In the genomic region with DNA sequence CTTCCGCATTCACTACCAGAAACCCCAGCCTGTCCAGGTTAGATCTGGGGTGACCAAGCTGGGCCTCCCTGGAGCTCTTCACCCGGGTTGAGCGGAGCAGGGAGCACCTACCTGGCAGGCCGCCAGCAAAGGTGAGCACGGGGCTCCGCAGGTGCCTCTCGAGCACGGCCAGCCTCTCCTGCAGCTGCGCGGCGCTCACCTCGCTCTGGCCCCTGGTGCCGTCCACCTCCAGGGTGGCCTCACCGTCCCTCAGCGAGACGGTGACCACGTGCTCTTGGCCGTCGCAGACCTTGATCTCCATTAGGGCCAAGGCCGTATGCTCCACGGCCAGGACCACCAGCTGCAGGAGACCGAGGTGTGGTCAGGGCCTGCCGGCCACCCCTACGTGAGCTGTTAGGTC, we compare ENCODE assay signal across 14 cellular contexts. TPM values are rescaled to one million over a fixed set of nuclear protein-coding genes. Genes with fewer than 3 reads are reported as not detected.
A peak's percentile ranks its signal among the peaks of the same experiment; 100 is the strongest.
DNase-seq lines count a peak whose midpoint lies in the region; ATAC-seq and TF ChIP-seq lines count a peak whose summit lies in the region.
"Had no signal": no experiment of that assay in that cellular context is flagged by ENCODE, and none has a peak within 500 bp of the region (broad histone marks: within the 10 kb centered on the region; RNA-seq: fewer than 3 reads in every experiment).

No MANE protein-coding gene starts in this region.

- H3K4me1 ChIP-seq in SK-N-SH (ENCODE audit: control insufficient read depth in 1 of 2, insufficient read depth in 2 of 2, low read depth in 1 of 2, low read length in 1 of 2) (peaks cover 23 to 44% of the 10 kb centered on the region in 2 experiments; a peak in 3 of 4 replicates), psoas muscle (peaks cover 40% of the 10 kb centered on the region), vagina (peaks cover 58% of the 10 kb centered on the region)

- H2AFZ ChIP-seq in SK-N-SH (ENCODE audit: low read depth) = no peak overlapping the region

- intact Hi-C loops in psoas muscle (cut with DNase I) = loop anchor here (2.0 to 5.0 kb wide), 2 partner anchors 40 to 41 kb away; a partner anchor contains a TSS
- intact Hi-C loops in vagina (cut with DNase I) = loop anchor here (2.0 to 5.0 kb wide), 2 partner anchors 83 to 105 kb away; no protein-coding TSS in a partner anchor

- TF ChIP-seq EP300 in SK-N-SH (IDR thresholded peaks at IDR 0.05; ENCODE audit: borderline replicate concordance in 1 of 2, low read depth in 1 of 2, low read length in 1 of 2) = no peak

- no peaks in the 10 kb centered on the region for H4K20me1 ChIP-seq in SK-N-SH (ENCODE audit: insufficient read depth)

- POLR2A ChIA-PET in SK-N-SH (lab: Yijun Ruan, JAX) = interaction anchor here (2.5 kb wide), 1 partner anchor 16 kb away, joined by 8 read pairs; no protein-coding TSS in a partner anchor

- no peak for DNase-seq in SK-N-SH
- no peak for DNase-seq in glutamatergic neuron
- DNase-seq in psoas muscle = no peak
- no peak for DNase-seq in vagina (ENCODE audit: extremely low spot score in 2 of 2)
- no peak for DNase-seq in mesenteric fat pad (ENCODE audit: low spot score)
- DNase-seq in SKM-1 (lab: John Stamatoyannopoulos, UW; ENCODE audit: unreplicated experiment) = no peak
- DNase-seq in COR-L47 (lab: John Stamatoyannopoulos, UW) = no peak
- DNase-seq: 8988T; activated CD4-positive, alpha-beta T cell treated with anti-CD3 and anti-CD28 coated beads for 1 hour; activated T-cell treated with anti-CD3 and anti-CD28 coated beads, Interleukin-2, amount 50 U/mL, for 72 hours; endodermal cell; stimulated activated CD4-positive, alpha-beta T cell treated with anti-CD3 and anti-CD28 coated beads, Interleukin-4, amount 100 ng/mL, for 24 hours; stimulated activated naive B cell treated with anti-CD40 and anti-IgM and Interleukin-4, amounts not matched to agents 10 μg/mL and 1 μg/mL and 100 μg/mL, for 72 hours had no signal

- H3K4me3 ChIP-seq in SK-N-SH (ENCODE audit: low read depth in 2 of 2, low read length in 1 of 2) (0 out of 4 replicates have a peak overlapping the region, but pooled peaks of 1 of the 2 experiments have one; percentile 28), psoas muscle (peak overlapping the region; percentile 45), vagina (no peak overlapping the region)

- 98% methylated on average over 14 of the region's 24 CpGs for WGBS in SK-N-SH (ENCODE audit: low lambda C conversion rate)
- 79 to 85% (median 84%) methylated on average over 23 to 24 of the region's 24 CpGs for WGBS in psoas muscle, 3 donors

- no peaks in the 10 kb centered on the region; the same call in 1 of the 2 replicates for H3K79me2 ChIP-seq in SK-N-SH (ENCODE audit: insufficient read depth)

- no peaks in the 10 kb centered on the region for H3K27me3 ChIP-seq in SK-N-SH (ENCODE audit: insufficient read depth)
- no peaks in the 10 kb centered on the region for H3K27me3 ChIP-seq in psoas muscle (ENCODE audit: insufficient read depth in 3 of 3, low read length in 2 of 3)
- no peaks in the 10 kb centered on the region for H3K27me3 ChIP-seq in vagina

- peaks cover 16% of the 10 kb centered on the region for H3K4me1 Mint-ChIP-seq in glutamatergic neuron (ENCODE audit: low read depth, unreplicated experiment)

- CTCF ChIA-PET in SK-N-SH (lab: Yijun Ruan, JAX) = interaction anchor here (1.0 to 3.6 kb wide), 7 partner anchors 17 to 405 kb away, joined by 3 to 15 read pairs (median 5); a partner anchor contains a TSS

- H3K4me3 Mint-ChIP-seq in glutamatergic neuron (ENCODE audit: unreplicated experiment) = no peak overlapping the region
- H3K4me3 Mint-ChIP-seq: activated T-cell treated with anti-CD3 and anti-CD28 coated beads, Interleukin-2, amount 50 U/mL, for 72 hours; endodermal cell; stimulated activated naive B cell treated with anti-CD40 and anti-IgM and Interleukin-4, amounts not matched to agents 10 μg/mL and 1 μg/mL and 100 μg/mL, for 72 hours had no signal

- ATAC-seq in SK-N-SH treated with all-trans-retinoic acid at 6 μM for 48 hours = no peak
- no peak for ATAC-seq in psoas muscle
- ATAC-seq: activated T-cell treated with anti-CD3 and anti-CD28 coated beads, Interleukin-2, amount 50 U/mL, for 72 hours; stimulated activated naive B cell treated with anti-CD40 and anti-IgM and Interleukin-4, amounts not matched to agents 10 μg/mL and 1 μg/mL and 100 μg/mL, for 72 hours had no signal

- H3K9me2 ChIP-seq in SK-N-SH = no peaks in the 10 kb centered on the region

- TF ChIP-seq RAD21 in SK-N-SH (IDR thresholded peaks at IDR 0.05; ENCODE audit: low read length) = no peak

- H3K9me3 ChIP-seq in SK-N-SH = no peaks in the 10 kb centered on the region
- no peaks in the 10 kb centered on the region for H3K9me3 ChIP-seq in psoas muscle
- H3K9me3 ChIP-seq in vagina = no peaks in the 10 kb centered on the region

- H3K27ac Mint-ChIP-seq in glutamatergic neuron (ENCODE audit: unreplicated experiment) = peak overlapping the region; percentile 97
- H3K27ac Mint-ChIP-seq: activated T-cell treated with anti-CD3 and anti-CD28 coated beads, Interleukin-2, amount 50 U/mL, for 72 hours; endodermal cell had no signal

- TF ChIP-seq CTCF in SK-N-SH (IDR thresholded peaks at IDR 0.05) (no peak), glutamatergic neuron (IDR thresholded peaks at IDR 0.05; ENCODE audit: partially characterized antibody, unreplicated experiment) (no peak), psoas muscle (IDR thresholded peaks at IDR 0.05) (no peak), vagina (IDR thresholded peaks at IDR 0.05) (no peak)

- H3K9me3 Mint-ChIP-seq in glutamatergic neuron (ENCODE audit: unreplicated experiment) = peaks cover 12% of the 10 kb centered on the region
- H3K9me3 Mint-ChIP-seq: activated T-cell treated with anti-CD3 and anti-CD28 coated beads, Interleukin-2, amount 50 U/mL, for 72 hours; endodermal cell; stimulated activated naive B cell treated with anti-CD40 and anti-IgM and Interleukin-4, amounts not matched to agents 10 μg/mL and 1 μg/mL and 100 μg/mL, for 72 hours had no signal

- H3F3A ChIP-seq in SK-N-SH (replicated peaks; ENCODE audit: insufficient read depth) = peaks cover 42% of the 10 kb centered on the region

- H3K36me3 ChIP-seq in SK-N-SH (replicated peaks in 1 of 2; ENCODE audit: control insufficient read depth in 1 of 2, insufficient read depth in 2 of 2, low read length in 1 of 2) (peaks cover 0 to 28% of the 10 kb centered on the region in 2 experiments), psoas muscle (ENCODE audit: insufficient read depth in 1 of 2, low read depth in 1 of 2) (peaks cover 0 to 42% of the 10 kb centered on the region in 2 donors), vagina (peaks cover 0 to 32% of the 10 kb centered on the region in 2 donors)

- peak overlapping the region; percentile 83 for H3K4me2 ChIP-seq in SK-N-SH

- no peak for TF ChIP-seq POLR2A in vagina (IDR thresholded peaks at IDR 0.05)

- peaks cover 12% of the 10 kb centered on the region for H3K36me3 Mint-ChIP-seq in glutamatergic neuron (ENCODE audit: unreplicated experiment)

- H3K27ac ChIP-seq in SK-N-SH (ENCODE audit: low read depth in 2 of 2, low read length in 1 of 2) (peak overlapping the region; percentile 93 to 98), psoas muscle (peak overlapping the region; percentile 90), vagina (peak overlapping the region; percentile 93)

- peaks cover 9% of the 10 kb centered on the region for H3K27me3 Mint-ChIP-seq in glutamatergic neuron (ENCODE audit: unreplicated experiment)
- H3K27me3 Mint-ChIP-seq: stimulated activated naive B cell treated with anti-CD40 and anti-IgM and Interleukin-4, amounts not matched to agents 10 μg/mL and 1 μg/mL and 100 μg/mL, for 72 hours had no signal

- peak overlapping the region; percentile 53; the same call in 1 of the 2 replicates for H3K9ac ChIP-seq in SK-N-SH

TF ChIP-seq in SK-N-SH, 30 proteins besides CTCF, POLR2A, EP300 and RAD21:
- TF ChIP-seq YY1 (IDR thresholded peaks at IDR 0.05; ENCODE audit: low read depth) (no peak), RXRA (IDR thresholded peaks at IDR 0.05; ENCODE audit: borderline replicate concordance, low read depth) (no peak), TEAD4 (IDR thresholded peaks at IDR 0.05; ENCODE audit: borderline replicate concordance, insufficient read depth) (no peak), RFX5 (IDR thresholded peaks at IDR 0.05; ENCODE audit: low read length) (no peak), NFIC (IDR thresholded peaks at IDR 0.05; ENCODE audit: borderline replicate concordance) (peak; percentile 43; the same call in 1 of the 2 replicates), POLR2AphosphoS5 (IDR thresholded peaks at IDR 0.05; ENCODE audit: low read depth, low read length) (no peak)

TF ChIP-seq in SK-N-SH treated with all-trans-retinoic acid at 6 μM for 48 hours, 23 proteins besides CTCF, POLR2A, EP300 and RAD21:
- TF ChIP-seq, protein P1, sequence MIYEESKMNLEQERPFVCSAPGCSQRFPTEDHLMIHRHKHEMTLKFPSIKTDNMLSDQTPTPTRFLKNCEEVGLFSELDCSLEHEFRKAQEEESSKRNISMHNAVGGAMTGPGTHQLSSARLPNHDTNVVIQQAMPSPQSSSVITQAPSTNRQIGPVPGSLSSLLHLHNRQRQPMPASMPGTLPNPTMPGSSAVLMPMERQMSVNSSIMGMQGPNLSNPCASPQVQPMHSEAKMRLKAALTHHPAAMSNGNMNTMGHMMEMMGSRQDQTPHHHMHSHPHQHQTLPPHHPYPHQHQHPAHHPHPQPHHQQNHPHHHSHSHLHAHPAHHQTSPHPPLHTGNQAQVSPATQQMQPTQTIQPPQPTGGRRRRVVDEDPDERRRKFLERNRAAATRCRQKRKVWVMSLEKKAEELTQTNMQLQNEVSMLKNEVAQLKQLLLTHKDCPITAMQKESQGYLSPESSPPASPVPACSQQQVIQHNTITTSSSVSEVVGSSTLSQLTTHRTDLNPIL (CRISPR knock-in tag; IDR thresholded peaks at IDR 0.05; ENCODE audit: low read depth) = no peak
- no peak for TF ChIP-seq BACH2 (CRISPR knock-in tag; IDR thresholded peaks at IDR 0.05; ENCODE audit: borderline replicate concordance)

RNA-seq across cellular contexts. Expression of a gene that starts 42.0 kb away (rescaled TPM):
- polyA plus RNA-seq in SK-N-SH (2012; rRNA removed) (380 and 406 TPM in 2 replicates), psoas muscle (10 to 100 TPM; 51.6 to 90.9 (median 52.1) TPM)
- 236 and 359 TPM in 2 replicates for polyA plus RNA-seq in SK-N-SH (2012; cell fraction: cytosol; rRNA removed)
- 463 and 469 TPM in 2 replicates for polyA plus RNA-seq in SK-N-SH (2012; cell fraction: nucleus; rRNA removed)
- total RNA-seq in glutamatergic neuron (ENCODE audit: unreplicated experiment) (47.6 TPM), psoas muscle (100 to 1,000 TPM in 1 of 4 donors, 10 to 100 TPM in 3; 65.5 to 103 (median 75.9) TPM), vagina (215 TPM), mesenteric fat pad (88.6 TPM)
